In genomic region chr13:90461398-90461797, GRCh38 we compare ENCODE assay signal across 37 cellular contexts.
A peak's percentile ranks its signal among the peaks of the same experiment; 100 is the strongest.
DNase-seq lines count a peak whose midpoint lies in the region; ATAC-seq, FAIRE-seq and TF ChIP-seq lines count a peak whose summit lies in the region.
"Had no signal": no experiment of that assay in that cellular context is flagged by ENCODE, and none has a peak within 500 bp of the region (broad histone marks: within the 10 kb centered on the region; RNA-seq: fewer than 3 reads in every experiment).

No MANE protein-coding gene starts in this region.

- no peak overlapping the region for H3K23ac ChIP-seq in mesendoderm (ENCODE audit: low read length)

- H3K9ac ChIP-seq in liver (ENCODE audit: low read depth in 1 of 2, low read length in 2 of 2) (no peak overlapping the region), HepG2 (ENCODE audit: insufficient read depth, low read depth, low read length) (no peak overlapping the region), K562 (ENCODE audit: insufficient read depth in 1 of 2, low read depth in 2 of 2, low read length in 2 of 2) (no peak overlapping the region), mesendoderm (ENCODE audit: low read length) (no peak overlapping the region), colonic mucosa (ENCODE audit: low read depth in 2 of 2, low read length in 2 of 2) (no peak overlapping the region)
- H3K9ac ChIP-seq: BLaER1; BLaER1 treated with 17β-estradiol and CSF1 and Interleukin-3, amounts not matched to agents 10 nM and 100 nM had no signal

- no peak overlapping the region for H4K8ac ChIP-seq in mesendoderm (ENCODE audit: low read depth, low read length)

- H3K79me2 ChIP-seq in HepG2 (ENCODE audit: insufficient read depth, low read length) (no peaks in the 10 kb centered on the region), K562 (ENCODE audit: control insufficient read depth, insufficient read depth, low read length) (no peaks in the 10 kb centered on the region), mesendoderm (ENCODE audit: control insufficient read depth, insufficient read depth, low read length) (no peaks in the 10 kb centered on the region)

- H3K4me1 Mint-ChIP-seq in activated CD4-positive, alpha-beta T cell treated with anti-CD3 and anti-CD28 coated beads, Interleukin-2, amount 10 ng/mL, durations not matched to agents 24 days and 14 days = no peaks in the 10 kb centered on the region
- H3K4me1 Mint-ChIP-seq: B cell; CD14-positive monocyte; CD4-positive, alpha-beta memory T cell; CD4-positive, CD25-positive, alpha-beta regulatory T cell; CD8-positive, alpha-beta memory T cell had no signal

- TF ChIP-seq EP300 in HepG2 (IDR thresholded peaks at IDR 0.05; ENCODE audit: low read depth in 2 of 2, low read length in 2 of 2) (no peak), HepG2 (CRISPR knock-in tag; IDR thresholded peaks at IDR 0.05; ENCODE audit: borderline replicate concordance) (no peak), K562 (IDR thresholded peaks at IDR 0.05; ENCODE audit: low read length) (no peak)

- H3K4me3 ChIP-seq in liver (ENCODE audit: low read depth in 1 of 3, low read length in 3 of 3) (no peak overlapping the region), HepG2 (replicated peaks in 1 of 3; ENCODE audit: insufficient read depth in 1 of 3, low read depth in 2 of 3, low read length in 3 of 3) (no peak overlapping the region), K562 (no peak overlapping the region), mesendoderm (ENCODE audit: low read length) (no peak overlapping the region), colonic mucosa (no peak overlapping the region)
- H3K4me3 ChIP-seq: A549; BLaER1; BLaER1 treated with 17β-estradiol and CSF1 and Interleukin-3, amounts not matched to agents 10 nM and 100 nM had no signal

- TF ChIP-seq RAD21 in liver (IDR thresholded peaks at IDR 0.05) = no peak
- no peak for TF ChIP-seq RAD21 in HepG2 (CRISPR knock-in tag; IDR thresholded peaks at IDR 0.05)
- no peak for TF ChIP-seq RAD21 in K562 (CRISPR knock-in tag; conservative IDR thresholded peaks at IDR 0.05 in 1 of 2, IDR thresholded peaks at IDR 0.05 in 1 of 2)

- DNase-seq in HepG2 (ENCODE audit: low spot score) (no peak), K562 (ENCODE audit: extremely low read depth in 1 of 4, low spot score in 3 of 4) (no peak), left lobe of liver (ENCODE audit: low spot score) (no peak), mesendoderm (no peak), Kasumi-1 (lab: John Stamatoyannopoulos, UW) (no peak), colonic mucosa (no peak)
- no peak for DNase-seq in activated CD4-positive, alpha-beta T cell treated with anti-CD3 and anti-CD28 coated beads, Interleukin-2, amount 10 ng/mL, durations not matched to agents 24 days and 14 days
- DNase-seq: 8988T; ACHN; AML-193; BE2C; C1 segment of cervical spinal cord; Caco-2; Calu3; CD4-positive, alpha-beta memory T cell; CD4-positive, alpha-beta T cell; CD4-positive, CD25-positive, alpha-beta regulatory T cell; CD8-positive, alpha-beta memory T cell; CD8-positive, alpha-beta T cell; COR-L47; DMS 273 treated with DMSO at 0.1 percent for 48 hours; DMS153; DMS53; DMS79; DMS79 treated with DMSO at 0.1 percent for 48 hours; DND-41; EL had no signal

- no peak overlapping the region for H3K56ac ChIP-seq in mesendoderm (ENCODE audit: low read length)

- POLR2A ChIA-PET in HepG2 (lab: Yijun Ruan, JAX) (no interaction called here), K562 (lab: Yijun Ruan, JAX) (no interaction called here)

- ATAC-seq in HepG2 (no peak), K562 (no peak), left lobe of liver (peak; percentile 59)
- ATAC-seq: A549; CD8-positive, alpha-beta T cell had no signal

- H3K27ac Mint-ChIP-seq in activated CD4-positive, alpha-beta T cell treated with anti-CD3 and anti-CD28 coated beads, Interleukin-2, amount 10 ng/mL, durations not matched to agents 24 days and 14 days = no peak overlapping the region
- H3K27ac Mint-ChIP-seq: B cell; CD14-positive monocyte; CD4-positive, alpha-beta memory T cell; CD4-positive, alpha-beta T cell; CD4-positive, CD25-positive, alpha-beta regulatory T cell; CD8-positive, alpha-beta memory T cell; CD8-positive, alpha-beta T cell had no signal

- H3K4me3 Mint-ChIP-seq in activated CD4-positive, alpha-beta T cell treated with anti-CD3 and anti-CD28 coated beads, Interleukin-2, amount 10 ng/mL, durations not matched to agents 24 days and 14 days = no peak overlapping the region
- H3K4me3 Mint-ChIP-seq: B cell; CD14-positive monocyte; CD4-positive, alpha-beta memory T cell; CD4-positive, alpha-beta T cell; CD4-positive, CD25-positive, alpha-beta regulatory T cell; CD8-positive, alpha-beta memory T cell; CD8-positive, alpha-beta T cell had no signal

- H2AFZ ChIP-seq in HepG2 (ENCODE audit: low read length) = no peak overlapping the region
- H2AFZ ChIP-seq in K562 (ENCODE audit: low read depth, low read length) = no peak overlapping the region

- no peaks in the 10 kb centered on the region for H3K27me3 Mint-ChIP-seq in activated CD4-positive, alpha-beta T cell treated with anti-CD3 and anti-CD28 coated beads, Interleukin-2, amount 10 ng/mL, durations not matched to agents 24 days and 14 days
- H3K27me3 Mint-ChIP-seq: B cell; CD4-positive, alpha-beta memory T cell; CD4-positive, alpha-beta T cell; CD4-positive, CD25-positive, alpha-beta regulatory T cell; CD8-positive, alpha-beta memory T cell had no signal

- no peak overlapping the region for H4K5ac ChIP-seq in mesendoderm (ENCODE audit: low read length)

- no peak overlapping the region for H3K4ac ChIP-seq in mesendoderm (ENCODE audit: low read depth, low read length)

- H3K36me3 Mint-ChIP-seq in activated CD4-positive, alpha-beta T cell treated with anti-CD3 and anti-CD28 coated beads, Interleukin-2, amount 10 ng/mL, durations not matched to agents 24 days and 14 days (ENCODE audit: low read depth) = no peaks in the 10 kb centered on the region
- H3K36me3 Mint-ChIP-seq: CD14-positive monocyte; CD4-positive, alpha-beta memory T cell; CD4-positive, CD25-positive, alpha-beta regulatory T cell; CD8-positive, alpha-beta memory T cell; CD8-positive, alpha-beta T cell had no signal

- no peak overlapping the region for H3K4me2 ChIP-seq in HepG2 (ENCODE audit: low read depth, low read length)
- H3K4me2 ChIP-seq in K562 (ENCODE audit: insufficient read depth, low read length) = no peak overlapping the region
- no peak overlapping the region for H3K4me2 ChIP-seq in mesendoderm (ENCODE audit: low read length)
- H3K4me2 ChIP-seq: A549; BLaER1; BLaER1 treated with 17β-estradiol and CSF1 and Interleukin-3, amounts not matched to agents 10 nM and 100 nM had no signal

- no peak overlapping the region for H3K18ac ChIP-seq in mesendoderm (ENCODE audit: low read length)

- TF ChIP-seq POLR2A in HepG2 (IDR thresholded peaks at IDR 0.05; ENCODE audit: insufficient read depth in 1 of 2, low read depth in 2 of 2, low read length in 2 of 2) (no peak), K562 (conservative IDR thresholded peaks at IDR 0.05) (no peak)

- H2AK5ac ChIP-seq in mesendoderm (ENCODE audit: low read length) = no peak overlapping the region

- H3K79me1 ChIP-seq in mesendoderm (ENCODE audit: low read length) = no peaks in the 10 kb centered on the region

- TF ChIP-seq CTCF in liver (IDR thresholded peaks at IDR 0.05; ENCODE audit: low read depth, low read length, missing input control) = no peak
- TF ChIP-seq CTCF in HepG2 (CRISPR knock-in tag; IDR thresholded peaks at IDR 0.05) = no peak
- no peak for TF ChIP-seq CTCF in K562 (IDR thresholded peaks at IDR 0.05 in 2 of 3, conservative IDR thresholded peaks at IDR 0.05 in 1 of 3; ENCODE audit: insufficient read depth in 2 of 3, low read depth in 1 of 3, low read length in 3 of 3)
- no peak for TF ChIP-seq CTCF in colonic mucosa (IDR thresholded peaks at IDR 0.05)

- H3K9me1 ChIP-seq in K562 (ENCODE audit: control insufficient read depth, insufficient read depth, low read length) = no peaks in the 10 kb centered on the region

- H3K27me3 ChIP-seq in liver (ENCODE audit: control insufficient read depth in 4 of 4, insufficient read depth in 4 of 4, low read length in 3 of 4) (no peaks in the 10 kb centered on the region), HepG2 (ENCODE audit: control insufficient read depth in 1 of 2, insufficient read depth in 2 of 2, low read length in 2 of 2) (no peaks in the 10 kb centered on the region), K562 (ENCODE audit: control insufficient read depth in 2 of 2, insufficient read depth in 2 of 2, low read length in 2 of 2) (no peaks in the 10 kb centered on the region), mesendoderm (ENCODE audit: insufficient read depth, low read length, poor library complexity) (no peaks in the 10 kb centered on the region), colonic mucosa (no peaks in the 10 kb centered on the region)
- H3K27me3 ChIP-seq: BE2C; BLaER1; BLaER1 treated with 17β-estradiol and CSF1 and Interleukin-3, amounts not matched to agents 10 nM and 100 nM had no signal

- CTCF ChIA-PET in HepG2 (lab: Yijun Ruan, JAX; ENCODE audit: low intra/inter-chr PET ratio, low total read pairs) (no interaction called here), K562 (lab: Yijun Ruan, JAX; ENCODE audit: low intra/inter-chr PET ratio) (no interaction called here)

- no peak overlapping the region for H2BK120ac ChIP-seq in mesendoderm (ENCODE audit: low read depth, low read length)

- FAIRE-seq in HepG2 (lab: Jason Lieb, UNC) (no peak), K562 (lab: Jason Lieb, UNC) (no peak)
- FAIRE-seq: A204.1, A549, D721Med had no signal

- H3K4me1 ChIP-seq in liver (ENCODE audit: control insufficient read depth in 4 of 4, insufficient read depth in 4 of 4, low read length in 3 of 4) (peaks cover 0 to 1% (median 0%) of the 10 kb centered on the region in 4 donors), HepG2 (ENCODE audit: insufficient read depth, low read length) (no peaks in the 10 kb centered on the region), K562 (replicated peaks in 1 of 2; ENCODE audit: control insufficient read depth in 2 of 2, insufficient read depth in 2 of 2, low read length in 2 of 2) (no peaks in the 10 kb centered on the region), mesendoderm (ENCODE audit: control insufficient read depth, low read depth, low read length) (peaks cover 2% of the 10 kb centered on the region), colonic mucosa (no peaks in the 10 kb centered on the region)
- H3K4me1 ChIP-seq: A549; BE2C; BLaER1; BLaER1 treated with 17β-estradiol and CSF1 and Interleukin-3, amounts not matched to agents 10 nM and 100 nM; Caco-2 had no signal

- peaks cover 10% of the 10 kb centered on the region for H3K9me3 Mint-ChIP-seq in activated CD4-positive, alpha-beta T cell treated with anti-CD3 and anti-CD28 coated beads, Interleukin-2, amount 10 ng/mL, durations not matched to agents 24 days and 14 days

- 52% methylated on average over 3 of the region's 3 CpGs for WGBS in liver
- WGBS in HepG2 (ENCODE audit: low lambda C conversion rate) = 3% methylated on average over 3 of the region's 3 CpGs
- WGBS in K562 (ENCODE audit: insufficient coverage, low coverage, missing lambda C conversion rate) = 2% methylated on average over 3 of the region's 3 CpGs
- no CpG with 5 or more reads among the region's 3 CpGs for WGBS in mesendoderm (ENCODE audit: extremely low coverage, insufficient coverage, low lambda C conversion rate)

- no peak overlapping the region for H3K27ac ChIP-seq in liver (ENCODE audit: low read depth in 1 of 2, low read length in 2 of 2)
- no peak overlapping the region for H3K27ac ChIP-seq in HepG2 (ENCODE audit: extremely low read length, insufficient read depth, low read length)
- no peak overlapping the region for H3K27ac ChIP-seq in K562 (ENCODE audit: extremely low read depth, low read depth, low read length)
- no peak overlapping the region for H3K27ac ChIP-seq in mesendoderm (ENCODE audit: low read depth, low read length)
- no peak overlapping the region for H3K27ac ChIP-seq in colonic mucosa
- H3K27ac ChIP-seq: 22Rv1; A549; BLaER1; BLaER1 treated with 17β-estradiol and CSF1 and Interleukin-3, amounts not matched to agents 10 nM and 100 nM; C4-2B had no signal

- no peak overlapping the region for H2BK5ac ChIP-seq in mesendoderm (ENCODE audit: low read length)

- H2BK15ac ChIP-seq in mesendoderm (replicated peaks; ENCODE audit: low read depth) = peak overlapping the region; percentile 57

- in situ Hi-C loops in HepG2 (cut with HindIII; ENCODE audit: extremely low pct_ligation_motif_present, low pct_unique_long_range_greater_than_20kb) (no loop called here), K562 (cut with MboI) (no loop called here)

- intact Hi-C loops in HepG2 (cut with micrococcal nuclease; ENCODE audit: unreplicated experiment) = no loop called here
- intact Hi-C loops in K562 (cut with micrococcal nuclease) = no loop called here
- intact Hi-C loops in activated CD4-positive, alpha-beta T cell treated with anti-CD3 and anti-CD28 coated beads, Interleukin-2, amount 10 ng/mL, durations not matched to agents 24 days and 14 days (cut with micrococcal nuclease) = no loop called here
- intact Hi-C loops in colonic mucosa (cut with DNase I) = no loop called here

- H4K20me1 ChIP-seq in HepG2 (ENCODE audit: insufficient read depth, low read length) (no peaks in the 10 kb centered on the region), K562 (replicated peaks; ENCODE audit: control insufficient read depth, insufficient read depth, low read length) (no peaks in the 10 kb centered on the region)
- H4K20me1 ChIP-seq: BLaER1; BLaER1 treated with 17β-estradiol and CSF1 and Interleukin-3, amounts not matched to agents 10 nM and 100 nM had no signal

- H3K9me3 ChIP-seq in liver (ENCODE audit: control insufficient read depth in 4 of 4, low read length in 3 of 4) (no peaks in the 10 kb centered on the region), HepG2 (ENCODE audit: low read length) (peaks cover 42% of the 10 kb centered on the region), K562 (replicated peaks; ENCODE audit: control insufficient read depth, insufficient read depth, low read depth, low read length) (no peaks in the 10 kb centered on the region), colonic mucosa (no peaks in the 10 kb centered on the region)
- H3K9me3 ChIP-seq: A549; BE2C; BLaER1; BLaER1 treated with 17β-estradiol and CSF1 and Interleukin-3, amounts not matched to agents 10 nM and 100 nM; Caco-2 had no signal

- no TSS peak for BruUV-seq in HepG2 (replicated peaks; lab: Mats Ljungman, UMichigan)
- no TSS peak for BruUV-seq in K562 (replicated peaks; lab: Mats Ljungman, UMichigan)

- H3K36me3 ChIP-seq in liver (ENCODE audit: control insufficient read depth in 4 of 4, insufficient read depth in 3 of 4, low read depth in 1 of 4, low read length in 3 of 4) = no peaks in the 10 kb centered on the region
- no peaks in the 10 kb centered on the region for H3K36me3 ChIP-seq in HepG2 (replicated peaks in 1 of 2; ENCODE audit: control insufficient read depth in 1 of 2, insufficient read depth in 2 of 2, low read length in 2 of 2)
- H3K36me3 ChIP-seq in K562 (ENCODE audit: control insufficient read depth, insufficient read depth, low read length) = no peaks in the 10 kb centered on the region
- H3K36me3 ChIP-seq in mesendoderm (ENCODE audit: control insufficient read depth, insufficient read depth, low read length) = no peaks in the 10 kb centered on the region
- no peaks in the 10 kb centered on the region for H3K36me3 ChIP-seq in colonic mucosa
- H3K36me3 ChIP-seq: BE2C; BLaER1; BLaER1 treated with 17β-estradiol and CSF1 and Interleukin-3, amounts not matched to agents 10 nM and 100 nM had no signal
